2 cellular contexts compared by ENCODE assay signal in genomic region chr7:30511973-30512662, GRCh38.
TF ChIP-seq lines count a peak whose summit lies in the region.

No MANE protein-coding gene starts in this region.

TF ChIP-seq in SK-N-SH treated with all-trans-retinoic acid at 6 μM for 48 hours, 23 proteins besides CTCF, POLR2A, EP300 and RAD21:
- TF ChIP-seq PPARA (CRISPR knock-in tag; IDR thresholded peaks at IDR 0.05; ENCODE audit: borderline replicate concordance) = no peak
- TF ChIP-seq ZFP3 (CRISPR knock-in tag; IDR thresholded peaks at IDR 0.05) = no peak
- no peak for TF ChIP-seq ARNTL (CRISPR knock-in tag; IDR thresholded peaks at IDR 0.05; ENCODE audit: borderline replicate concordance, low read depth)
- no peak for TF ChIP-seq CSRNP3 (CRISPR knock-in tag; IDR thresholded peaks at IDR 0.05)
- TF ChIP-seq CSDC2 (CRISPR knock-in tag; IDR thresholded peaks at IDR 0.05) = no peak
- TF ChIP-seq ESRRG (CRISPR knock-in tag; IDR thresholded peaks at IDR 0.05) = no peak
- no peak for TF ChIP-seq ZFP30 (CRISPR knock-in tag; IDR thresholded peaks at IDR 0.05)
- TF ChIP-seq OSR1 (CRISPR knock-in tag; IDR thresholded peaks at IDR 0.05) = no peak
- no peak for TF ChIP-seq POU6F1 (CRISPR knock-in tag; IDR thresholded peaks at IDR 0.05; ENCODE audit: borderline replicate concordance, low read depth)
- TF ChIP-seq ZNF70 (CRISPR knock-in tag; IDR thresholded peaks at IDR 0.05) = no peak
- TF ChIP-seq PATZ1 (CRISPR knock-in tag; IDR thresholded peaks at IDR 0.05; ENCODE audit: borderline replicate concordance) = no peak
- TF ChIP-seq SNAI2 (CRISPR knock-in tag; IDR thresholded peaks at IDR 0.05) = no peak
- no peak for TF ChIP-seq RARB (CRISPR knock-in tag; IDR thresholded peaks at IDR 0.05)

TF ChIP-seq in SK-N-SH, 30 proteins besides CTCF, POLR2A, EP300 and RAD21:
- no peak for TF ChIP-seq FOSL2 (IDR thresholded peaks at IDR 0.05; ENCODE audit: borderline replicate concordance, low read depth)
- no peak for TF ChIP-seq MEF2A (IDR thresholded peaks at IDR 0.05; ENCODE audit: borderline replicate concordance, low read depth)
- TF ChIP-seq MAX (IDR thresholded peaks at IDR 0.05; ENCODE audit: low read depth) = no peak
- no peak for TF ChIP-seq YY1 (IDR thresholded peaks at IDR 0.05; ENCODE audit: low read depth)
TF ChIP-seq in SK-N-SH: peak in this region for 0.
